In the genomic region with DNA sequence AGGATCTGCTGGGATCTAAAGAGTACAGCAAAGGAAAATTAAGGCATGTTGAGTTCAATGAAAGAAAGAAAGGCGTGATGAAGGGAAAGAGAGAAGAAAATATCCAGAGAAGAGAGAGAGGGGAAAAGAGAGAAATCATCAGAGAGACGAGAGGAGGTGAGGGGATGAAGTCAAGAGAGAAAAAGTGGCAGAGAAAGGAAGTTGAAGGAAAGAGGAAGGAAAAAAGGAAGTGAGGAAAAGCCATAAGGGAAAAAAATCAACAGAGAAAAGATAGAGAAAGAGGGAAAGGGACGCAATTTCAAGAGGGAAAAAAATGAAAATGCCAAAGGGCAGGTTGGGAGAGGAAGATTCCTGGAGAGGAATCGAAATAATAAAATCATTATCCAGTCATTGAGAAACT, we compare ENCODE assay signal across 1 cellular context.
A peak's percentile ranks its signal among the peaks of the same experiment; 100 is the strongest.
TF ChIP-seq lines count a peak whose summit lies in the region.

No MANE protein-coding gene starts in this region.

TF ChIP-seq in K562, 482 proteins besides CTCF, POLR2A, EP300 and RAD21:
- TF ChIP-seq, protein P1, sequence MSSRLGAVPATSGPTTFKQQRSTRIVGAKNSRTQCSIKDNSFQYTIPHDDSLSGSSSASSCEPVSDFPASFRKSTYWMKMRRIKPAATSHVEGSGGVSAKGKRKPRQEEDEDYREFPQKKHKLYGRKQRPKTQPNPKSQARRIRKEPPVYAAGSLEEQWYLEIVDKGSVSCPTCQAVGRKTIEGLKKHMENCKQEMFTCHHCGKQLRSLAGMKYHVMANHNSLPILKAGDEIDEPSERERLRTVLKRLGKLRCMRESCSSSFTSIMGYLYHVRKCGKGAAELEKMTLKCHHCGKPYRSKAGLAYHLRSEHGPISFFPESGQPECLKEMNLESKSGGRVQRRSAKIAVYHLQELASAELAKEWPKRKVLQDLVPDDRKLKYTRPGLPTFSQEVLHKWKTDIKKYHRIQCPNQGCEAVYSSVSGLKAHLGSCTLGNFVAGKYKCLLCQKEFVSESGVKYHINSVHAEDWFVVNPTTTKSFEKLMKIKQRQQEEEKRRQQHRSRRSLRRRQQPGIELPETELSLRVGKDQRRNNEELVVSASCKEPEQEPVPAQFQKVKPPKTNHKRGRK (tag; IDR thresholded peaks at IDR 0.05), result peak; percentile 52
- TF ChIP-seq, protein P2, sequence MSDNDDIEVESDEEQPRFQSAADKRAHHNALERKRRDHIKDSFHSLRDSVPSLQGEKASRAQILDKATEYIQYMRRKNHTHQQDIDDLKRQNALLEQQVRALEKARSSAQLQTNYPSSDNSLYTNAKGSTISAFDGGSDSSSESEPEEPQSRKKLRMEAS (CRISPR knock-in tag; IDR thresholded peaks at IDR 0.05), result no peak
